Comparison of ENCODE assay signal across 11 cellular contexts in genomic region chr9:114097613-114098020, GRCh38. TPM values are rescaled to one million over a fixed set of nuclear protein-coding genes. Genes with fewer than 3 reads are reported as not detected.
A peak's percentile ranks its signal among the peaks of the same experiment; 100 is the strongest.
DNase-seq lines count a peak whose midpoint lies in the region; ATAC-seq lines count a peak whose summit lies in the region.
"Had no signal": no experiment of that assay in that cellular context is flagged by ENCODE, and none has a peak within 500 bp of the region (broad histone marks: within the 10 kb centered on the region; RNA-seq: fewer than 3 reads in every experiment).

No MANE protein-coding gene starts in this region.

- 0 out of 2 replicates have a peak, but pooled peaks cover 3% of the 10 kb centered on the region for H3K9me3 ChIP-seq in iPS-20b (ENCODE audit: insufficient read depth, low read depth, low read length)

- no peak overlapping the region for H3K27ac Mint-ChIP-seq in T-cell
- no peak overlapping the region for H3K27ac Mint-ChIP-seq in stimulated activated naive B cell treated with anti-CD40 and anti-IgM and Interleukin-4, amounts not matched to agents 10 μg/mL and 1 μg/mL and 100 μg/mL, for 72 hours
- H3K27ac Mint-ChIP-seq: CD4-positive, alpha-beta T cell; T-helper 1 cell treated with Interleukin-12 subunit alpha and Interleukin-12 subunit beta and Interleukin-4 antibody, amounts not matched to agents 30 μg/mL and 1 μg/mL, for 36 hours had no signal

- H3K4me3 ChIP-seq in iPS-20b (ENCODE audit: low read length): peak overlapping the region; percentile 63; the same call in 1 of the 2 replicates

- no peak for ATAC-seq in T-cell (replicated peaks in 1 of 4)
- ATAC-seq in stimulated activated naive B cell treated with anti-CD40 and anti-IgM and Interleukin-4, amounts not matched to agents 10 μg/mL and 1 μg/mL and 100 μg/mL, for 72 hours (replicated peaks): no peak

- H3K27ac ChIP-seq in iPS-20b (ENCODE audit: low read length): no peak overlapping the region
- H3K27ac ChIP-seq: epithelial cell of prostate had no signal

- H3K27me3 Mint-ChIP-seq in T-cell: peaks cover 37 to 61% of the 10 kb centered on the region in 2 donors
- peaks cover 55 to 58% of the 10 kb centered on the region in 2 donors for H3K27me3 Mint-ChIP-seq in stimulated activated naive B cell treated with anti-CD40 and anti-IgM and Interleukin-4, amounts not matched to agents 10 μg/mL and 1 μg/mL and 100 μg/mL, for 72 hours

- POLR2A ChIA-PET in T-cell (lab: Charles Lee): no interaction called here

- H3K4me1 ChIP-seq in iPS-20b (ENCODE audit: insufficient read depth, low read length): peaks cover 5% of the 10 kb centered on the region; the same call in 1 of the 2 replicates

- H3K36me3 ChIP-seq in iPS-20b (ENCODE audit: insufficient read depth, low read depth, low read length): no peaks in the 10 kb centered on the region

- CTCF ChIA-PET in T-cell (lab: Charles Lee): no interaction called here

- DNase-seq in NCI-H345 (lab: John Stamatoyannopoulos, UW) (peak; percentile 51), NCI-H345 treated with DMSO at 0.1 percent for 48 hours (lab: John Stamatoyannopoulos, UW; ENCODE audit: unreplicated experiment) (no peak), T-cell (no peak), globus pallidus (ENCODE audit: low spot score) (no peak), 8988T (no peak), C1 segment of cervical spinal cord (lab: John Stamatoyannopoulos, UW) (no peak)
- DNase-seq in stimulated activated naive B cell treated with anti-CD40 and anti-IgM and Interleukin-4, amounts not matched to agents 10 μg/mL and 1 μg/mL and 100 μg/mL, for 72 hours: no peak

- peaks cover 54% of the 10 kb centered on the region for H3K27me3 ChIP-seq in iPS-20b (ENCODE audit: insufficient read depth, low read length)

- H3K36me3 Mint-ChIP-seq in T-cell: peaks cover 3% of the 10 kb centered on the region
- H3K36me3 Mint-ChIP-seq in stimulated activated naive B cell treated with anti-CD40 and anti-IgM and Interleukin-4, amounts not matched to agents 10 μg/mL and 1 μg/mL and 100 μg/mL, for 72 hours: peaks cover 3% of the 10 kb centered on the region in 2 donors

- peaks cover 11 to 16% (median 12%) of the 10 kb centered on the region in 3 donors for H3K4me1 Mint-ChIP-seq in T-cell
- peaks cover 9 to 18% of the 10 kb centered on the region in 2 donors for H3K4me1 Mint-ChIP-seq in stimulated activated naive B cell treated with anti-CD40 and anti-IgM and Interleukin-4, amounts not matched to agents 10 μg/mL and 1 μg/mL and 100 μg/mL, for 72 hours

- no peak overlapping the region for H3K9ac ChIP-seq in iPS-20b (ENCODE audit: low read depth, low read length)

- H3K9me3 Mint-ChIP-seq in T-cell: peaks cover 0 to 7% (median 3%) of the 10 kb centered on the region in 3 donors
- peaks cover 3 to 10% of the 10 kb centered on the region in 2 donors for H3K9me3 Mint-ChIP-seq in stimulated activated naive B cell treated with anti-CD40 and anti-IgM and Interleukin-4, amounts not matched to agents 10 μg/mL and 1 μg/mL and 100 μg/mL, for 72 hours
- H3K9me3 Mint-ChIP-seq: T-helper 1 cell treated with Interleukin-12 subunit alpha and Interleukin-12 subunit beta and Interleukin-4 antibody, amounts not matched to agents 30 μg/mL and 1 μg/mL, for 36 hours had no signal

- H3K4me3 Mint-ChIP-seq in T-cell: peak overlapping the region; percentile 43 to 71 (median 61)
- H3K4me3 Mint-ChIP-seq in stimulated activated naive B cell treated with anti-CD40 and anti-IgM and Interleukin-4, amounts not matched to agents 10 μg/mL and 1 μg/mL and 100 μg/mL, for 72 hours: peak overlapping the region; percentile 32 to 50
- H3K4me3 Mint-ChIP-seq: CD4-positive, alpha-beta T cell; T-helper 1 cell treated with Interleukin-12 subunit alpha and Interleukin-12 subunit beta and Interleukin-4 antibody, amounts not matched to agents 30 μg/mL and 1 μg/mL, for 36 hours had no signal

RNA-seq across cellular contexts. Expression of gene KIF12, which starts 1.5 kb away (rescaled TPM):
- total RNA-seq in T-cell: under 1 TPM in 1 of 5 donors, not detected in 4; 0.10 TPM
- total RNA-seq: CD4-positive, alpha-beta T cell had no signal

RNA-seq across cellular contexts. Expression of gene AMBP, which starts 19.5 kb away (rescaled TPM):
- total RNA-seq in T-cell: 1 to 10 TPM in 3 of 5 donors, not detected in 2; 2.2 to 3.3 (median 3.0) TPM
- total RNA-seq: CD4-positive, alpha-beta T cell had no signal

RNA-seq across cellular contexts. Expression of gene COL27A1, which starts 57.7 kb away (rescaled TPM):
- 1 to 10 TPM in 2 of 5 donors, under 1 TPM in 3; 0.53 to 1.7 (median 0.95) TPM for total RNA-seq in T-cell
